11 cellular contexts compared by ENCODE assay signal in genomic region chr1:21914468-21914867, GRCh38. TPM values are rescaled to one million over a fixed set of nuclear protein-coding genes. Genes with fewer than 3 reads are reported as not detected.
DNase-seq lines count a peak whose midpoint lies in the region; ATAC-seq and TF ChIP-seq lines count a peak whose summit lies in the region.
"Had no signal": no experiment of that assay in that cellular context is flagged by ENCODE, and none has a peak within 500 bp of the region (broad histone marks: within the 10 kb centered on the region; RNA-seq: fewer than 3 reads in every experiment).

No MANE protein-coding gene starts in this region.

- no peak overlapping the region for H3K27ac Mint-ChIP-seq in activated T-helper 2 cell treated with anti-CD3 and anti-CD28 coated beads, Interferon-gamma antibody, Interleukin-2, Interleukin-4, amounts not matched to agents 10 μg/mL and 5 μg/mL and 100 μg/mL, durations not matched to agents 14 hours and 24 hours and 36 hours

- no peak overlapping the region for H3K9ac ChIP-seq in trophoblast cell (ENCODE audit: low read length)
- H3K9ac ChIP-seq: KMS-11 had no signal

- no peak overlapping the region for H3K4me2 ChIP-seq in trophoblast cell (ENCODE audit: low read length)
- H3K4me2 ChIP-seq: KMS-11 had no signal

- no peak overlapping the region for H3K14ac ChIP-seq in trophoblast cell (ENCODE audit: low read length)

- H3K4me3 ChIP-seq in right atrium auricular region = no peak overlapping the region
- no peak overlapping the region for H3K4me3 ChIP-seq in trophoblast cell (ENCODE audit: low read depth, low read length)
- no peak overlapping the region for H3K4me3 ChIP-seq in vagina

- ATAC-seq in left ventricle myocardium superior (no peak), GM19328 (IDR thresholded peaks at IDR 0.05; ENCODE audit: unreplicated experiment) (no peak)

- WGBS in trophoblast cell (ENCODE audit: extremely low coverage, insufficient coverage, insufficient read length) = no CpG with 5 or more reads among the region's 5 CpGs

- no peak overlapping the region for H4K12ac ChIP-seq in trophoblast cell (ENCODE audit: low read depth, low read length)

- DNase-seq in right atrium auricular region (ENCODE audit: low spot score) (no peak), left ventricle myocardium superior (no peak), dermis blood vessel endothelial cell (peak; percentile 30), trophoblast cell (no peak), vagina (ENCODE audit: extremely low spot score in 2 of 2) (no peak), C1 segment of cervical spinal cord (lab: John Stamatoyannopoulos, UW) (no peak)
- no peak for DNase-seq in activated T-helper 2 cell treated with anti-CD3 and anti-CD28 coated beads, Interferon-gamma antibody, Interleukin-2, Interleukin-4, amounts not matched to agents 10 μg/mL and 5 μg/mL and 100 μg/mL, durations not matched to agents 14 hours and 24 hours and 36 hours (ENCODE audit: low spot score)
- DNase-seq: NCI-H226, SHP77 treated with DMSO at 0.1 percent for 48 hours had no signal

- H3K27ac ChIP-seq in right atrium auricular region (peak overlapping the region; percentile 91 to 94), trophoblast cell (ENCODE audit: low read depth, low read length) (no peak overlapping the region), vagina (peak overlapping the region; percentile 82)
- H3K27ac ChIP-seq: KMS-11 had no signal

- TF ChIP-seq POLR2A in vagina (IDR thresholded peaks at IDR 0.05) = no peak

- no peak overlapping the region for H2BK12ac ChIP-seq in trophoblast cell (ENCODE audit: low read length)

- H3K36me3 ChIP-seq in right atrium auricular region (peaks cover 21% of the 10 kb centered on the region), trophoblast cell (ENCODE audit: control insufficient read depth in 1 of 2, insufficient read depth in 2 of 2, low read length in 2 of 2) (peaks cover 10 to 19% of the 10 kb centered on the region in 2 experiments), vagina (no peaks in the 10 kb centered on the region)

- H2AK5ac ChIP-seq in trophoblast cell (ENCODE audit: low read length) = no peak overlapping the region

- no peaks in the 10 kb centered on the region for H3K9me3 ChIP-seq in right atrium auricular region
- no peaks in the 10 kb centered on the region for H3K9me3 ChIP-seq in trophoblast cell (ENCODE audit: insufficient read depth, low read depth, low read length)
- no peaks in the 10 kb centered on the region for H3K9me3 ChIP-seq in vagina

- peaks cover 11% of the 10 kb centered on the region for H3K4me1 Mint-ChIP-seq in activated T-helper 2 cell treated with anti-CD3 and anti-CD28 coated beads, Interferon-gamma antibody, Interleukin-2, Interleukin-4, amounts not matched to agents 10 μg/mL and 5 μg/mL and 100 μg/mL, durations not matched to agents 14 hours and 24 hours and 36 hours (ENCODE audit: low read depth)

- H4K91ac ChIP-seq in trophoblast cell (ENCODE audit: low read depth, low read length) = no peak overlapping the region

- peaks cover 38% of the 10 kb centered on the region for H3K79me1 ChIP-seq in trophoblast cell (ENCODE audit: low read length)

- no peaks in the 10 kb centered on the region for H3K27me3 Mint-ChIP-seq in activated T-helper 2 cell treated with anti-CD3 and anti-CD28 coated beads, Interferon-gamma antibody, Interleukin-2, Interleukin-4, amounts not matched to agents 10 μg/mL and 5 μg/mL and 100 μg/mL, durations not matched to agents 14 hours and 24 hours and 36 hours (ENCODE audit: low read depth)

- H3K9me3 Mint-ChIP-seq in activated T-helper 2 cell treated with anti-CD3 and anti-CD28 coated beads, Interferon-gamma antibody, Interleukin-2, Interleukin-4, amounts not matched to agents 10 μg/mL and 5 μg/mL and 100 μg/mL, durations not matched to agents 14 hours and 24 hours and 36 hours = no peaks in the 10 kb centered on the region

- H3K4me1 ChIP-seq in right atrium auricular region (peaks cover 0 to 98% of the 10 kb centered on the region in 2 donors), trophoblast cell (ENCODE audit: control insufficient read depth in 1 of 2, insufficient read depth in 2 of 2, low read length in 2 of 2) (peaks cover 54 to 59% of the 10 kb centered on the region in 2 experiments), vagina (peaks cover 86% of the 10 kb centered on the region)

- no peak overlapping the region for H3K23ac ChIP-seq in trophoblast cell (ENCODE audit: low read length)

- intact Hi-C loops in left ventricle myocardium superior (cut with micrococcal nuclease) (no loop called here), vagina (cut with DNase I) (no loop called here)
- intact Hi-C loops in activated T-helper 2 cell treated with anti-CD3 and anti-CD28 coated beads, Interferon-gamma antibody, Interleukin-2, Interleukin-4, amounts not matched to agents 10 μg/mL and 5 μg/mL and 100 μg/mL, durations not matched to agents 14 hours and 24 hours and 36 hours (cut with micrococcal nuclease) = no loop called here

- peaks cover 9% of the 10 kb centered on the region for H3K79me2 ChIP-seq in trophoblast cell (ENCODE audit: control insufficient read depth, insufficient read depth, low read length, poor library complexity)

- H3K4ac ChIP-seq in trophoblast cell (ENCODE audit: low read depth, low read length) = no peak overlapping the region

- no peak overlapping the region for H2AFZ ChIP-seq in trophoblast cell (ENCODE audit: insufficient read depth, low read length, poor library complexity)

- H3K18ac ChIP-seq in trophoblast cell (ENCODE audit: low read length) = peak overlapping the region; percentile 32

- peak overlapping the region; percentile 6 for H2BK120ac ChIP-seq in trophoblast cell (ENCODE audit: insufficient read depth, low read length, poor library complexity)

- H2BK5ac ChIP-seq in trophoblast cell (ENCODE audit: low read depth, low read length, poor library complexity) = no peak overlapping the region

- no peak overlapping the region for H4K8ac ChIP-seq in trophoblast cell (ENCODE audit: low read depth, low read length)

- H3K27me3 ChIP-seq in right atrium auricular region = no peaks in the 10 kb centered on the region
- no peaks in the 10 kb centered on the region for H3K27me3 ChIP-seq in trophoblast cell (ENCODE audit: insufficient read depth, low read length)
- no peaks in the 10 kb centered on the region for H3K27me3 ChIP-seq in vagina

- no peaks in the 10 kb centered on the region for H3K36me3 Mint-ChIP-seq in activated T-helper 2 cell treated with anti-CD3 and anti-CD28 coated beads, Interferon-gamma antibody, Interleukin-2, Interleukin-4, amounts not matched to agents 10 μg/mL and 5 μg/mL and 100 μg/mL, durations not matched to agents 14 hours and 24 hours and 36 hours (ENCODE audit: low read depth)

- no peak overlapping the region for H3K4me3 Mint-ChIP-seq in activated T-helper 2 cell treated with anti-CD3 and anti-CD28 coated beads, Interferon-gamma antibody, Interleukin-2, Interleukin-4, amounts not matched to agents 10 μg/mL and 5 μg/mL and 100 μg/mL, durations not matched to agents 14 hours and 24 hours and 36 hours (ENCODE audit: low read depth)

- TF ChIP-seq CTCF in right atrium auricular region (IDR thresholded peaks at IDR 0.05) (no peak), vagina (IDR thresholded peaks at IDR 0.05) (no peak)

RNA-seq across cellular contexts. Expression of gene HSPG2, which starts 22.6 kb away (rescaled TPM):
- total RNA-seq in right atrium auricular region (100 to 1,000 TPM; 424 to 557 TPM), left ventricle myocardium superior (269 TPM), dermis blood vessel endothelial cell (1,406 and 1,997 TPM in 2 replicates), vagina (179 TPM)
- polyA plus RNA-seq in trophoblast cell (2013) = 97.2 and 106 TPM in 2 replicates
- 3.9 and 4.1 TPM in 2 replicates for total RNA-seq in activated T-helper 2 cell treated with anti-CD3 and anti-CD28 coated beads, Interferon-gamma antibody, Interleukin-2, Interleukin-4, amounts not matched to agents 10 μg/mL and 5 μg/mL and 100 μg/mL, durations not matched to agents 14 hours and 24 hours and 36 hours

Comparison
In these comparisons a context has a peak if more than half of its experiments do, and no peak if none do; other contexts are left out.
1. RNA of gene HSPG2, which starts 22.6 kb away (total RNA-seq): 1,406 to 1,997 TPM in dermis blood vessel endothelial cell, 424 to 557 TPM in right atrium auricular region, 269 TPM in left ventricle myocardium superior (single experiment) and 179 TPM in vagina (single experiment); 3.9 to 4.1 TPM in activated T-helper 2 cell treated with anti-CD3 and anti-CD28 coated beads, Interferon-gamma antibody, Interleukin-2, Interleukin-4, amounts not matched to agents 10 μg/mL and 5 μg/mL and 100 μg/mL, durations not matched to agents 14 hours and 24 hours and 36 hours; every median in the first group is over 10 times any median in the second.